In the genomic region with DNA sequence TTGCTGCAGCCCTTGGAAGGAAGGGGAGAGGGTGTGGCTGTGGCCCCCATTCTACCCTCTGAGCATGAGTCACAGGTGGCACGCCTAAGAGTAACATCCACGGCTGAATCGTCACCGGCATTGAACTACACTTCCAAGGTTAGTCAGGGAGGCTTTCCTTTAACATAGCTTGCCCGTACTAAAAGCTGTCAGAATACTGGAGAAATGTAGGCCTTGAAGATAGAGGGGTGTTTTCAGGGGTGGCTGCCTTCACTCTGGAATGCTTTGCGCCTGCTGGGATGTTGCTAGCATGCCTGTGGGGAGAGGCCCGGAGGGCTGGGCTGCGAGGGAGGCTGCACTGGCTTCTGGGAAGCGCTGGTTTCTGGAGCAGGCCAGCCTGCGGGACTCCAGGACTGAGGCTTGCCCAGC, we compare ENCODE assay signal across 1 cellular context.
TF ChIP-seq lines count a peak whose summit lies in the region.

No MANE protein-coding gene starts in this region.

TF ChIP-seq in GM23338, 12 proteins besides CTCF, POLR2A, EP300 and RAD21 (continued from another document):
- TF ChIP-seq EZH2phosphoT487 (IDR thresholded peaks at IDR 0.05; ENCODE audit: unreplicated experiment) (no peak), CREB1 (CRISPR knock-in tag; IDR thresholded peaks at IDR 0.05; ENCODE audit: low read depth) (no peak), POLR2AphosphoS5 (IDR thresholded peaks at IDR 0.05; ENCODE audit: low read depth) (no peak), JUNB (IDR thresholded peaks at IDR 0.05; ENCODE audit: unreplicated experiment) (no peak), EZH2 (IDR thresholded peaks at IDR 0.05; ENCODE audit: low read depth, unreplicated experiment) (no peak), ZNF331 (CRISPR knock-in tag; IDR thresholded peaks at IDR 0.05; ENCODE audit: low read depth) (no peak), ZNF114 (CRISPR knock-in tag; IDR thresholded peaks at IDR 0.05) (no peak)
- TF ChIP-seq, protein P1, sequence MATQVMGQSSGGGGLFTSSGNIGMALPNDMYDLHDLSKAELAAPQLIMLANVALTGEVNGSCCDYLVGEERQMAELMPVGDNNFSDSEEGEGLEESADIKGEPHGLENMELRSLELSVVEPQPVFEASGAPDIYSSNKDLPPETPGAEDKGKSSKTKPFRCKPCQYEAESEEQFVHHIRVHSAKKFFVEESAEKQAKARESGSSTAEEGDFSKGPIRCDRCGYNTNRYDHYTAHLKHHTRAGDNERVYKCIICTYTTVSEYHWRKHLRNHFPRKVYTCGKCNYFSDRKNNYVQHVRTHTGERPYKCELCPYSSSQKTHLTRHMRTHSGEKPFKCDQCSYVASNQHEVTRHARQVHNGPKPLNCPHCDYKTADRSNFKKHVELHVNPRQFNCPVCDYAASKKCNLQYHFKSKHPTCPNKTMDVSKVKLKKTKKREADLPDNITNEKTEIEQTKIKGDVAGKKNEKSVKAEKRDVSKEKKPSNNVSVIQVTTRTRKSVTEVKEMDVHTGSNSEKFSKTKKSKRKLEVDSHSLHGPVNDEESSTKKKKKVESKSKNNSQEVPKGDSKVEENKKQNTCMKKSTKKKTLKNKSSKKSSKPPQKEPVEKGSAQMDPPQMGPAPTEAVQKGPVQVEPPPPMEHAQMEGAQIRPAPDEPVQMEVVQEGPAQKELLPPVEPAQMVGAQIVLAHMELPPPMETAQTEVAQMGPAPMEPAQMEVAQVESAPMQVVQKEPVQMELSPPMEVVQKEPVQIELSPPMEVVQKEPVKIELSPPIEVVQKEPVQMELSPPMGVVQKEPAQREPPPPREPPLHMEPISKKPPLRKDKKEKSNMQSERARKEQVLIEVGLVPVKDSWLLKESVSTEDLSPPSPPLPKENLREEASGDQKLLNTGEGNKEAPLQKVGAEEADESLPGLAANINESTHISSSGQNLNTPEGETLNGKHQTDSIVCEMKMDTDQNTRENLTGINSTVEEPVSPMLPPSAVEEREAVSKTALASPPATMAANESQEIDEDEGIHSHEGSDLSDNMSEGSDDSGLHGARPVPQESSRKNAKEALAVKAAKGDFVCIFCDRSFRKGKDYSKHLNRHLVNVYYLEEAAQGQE (IDR thresholded peaks at IDR 0.05; ENCODE audit: unreplicated experiment) = no peak
